In the genomic region with DNA sequence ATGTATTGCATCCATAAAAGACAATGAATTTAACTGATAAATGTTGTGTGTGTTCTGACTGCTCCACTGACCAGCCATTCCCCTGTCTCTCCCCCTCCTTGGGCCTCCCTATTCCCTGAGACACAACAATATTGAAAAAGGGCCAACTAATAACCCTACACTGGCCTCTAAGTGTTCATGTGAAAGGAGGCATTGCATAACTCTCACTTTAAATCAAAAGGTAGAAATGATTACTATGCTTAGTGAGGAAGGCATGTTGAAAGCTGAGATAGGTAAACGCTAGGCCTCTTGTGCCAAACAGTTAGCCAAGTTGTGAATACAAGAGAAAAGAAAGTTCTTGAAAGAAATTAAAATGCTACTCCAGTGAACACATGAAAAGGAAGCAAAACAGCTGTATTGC, we compare ENCODE assay signal across 25 cellular contexts.
"Had no signal": no experiment of that assay in that cellular context is flagged by ENCODE, and none has a peak within 500 bp of the region (broad histone marks: within the 10 kb centered on the region; RNA-seq: fewer than 3 reads in every experiment).

No MANE protein-coding gene starts in this region.

- H3K4me1 ChIP-seq: parathyroid adenoma, psoas muscle, right lobe of liver, sigmoid colon, stomach, thyroid gland, tibial nerve, upper lobe of left lung, uterus had no signal

- DNase-seq: natural killer cell; occipital lobe; ovary; posterior cingulate gyrus; psoas muscle; right cardiac atrium; right lobe of liver; sigmoid colon; small intestine; stimulated activated CD4-positive, alpha-beta T cell treated with anti-CD3 and anti-CD28 coated beads, Interleukin-15, amount 100 ng/mL, for 24 hours; stimulated activated CD4-positive, alpha-beta T cell treated with anti-CD3 and anti-CD28 coated beads, Interleukin-2, amount 100 ng/mL, for 24 hours; stimulated activated CD4-positive, alpha-beta T cell treated with anti-CD3 and anti-CD28 coated beads, Interleukin-2, amount 100 ng/mL, for 48 hours; stimulated activated CD4-positive, alpha-beta T cell treated with anti-CD3 and anti-CD28 coated beads, Interleukin-4, amount 100 ng/mL, for 24 hours; stimulated activated naive B cell treated with anti-CD40 and anti-IgM and Interleukin-4, amounts not matched to agents 10 μg/mL and 1 μg/mL and 100 μg/mL, for 72 hours; stimulated activated naive CD4-positive, alpha-beta T cell treated with Interleukin-2 at 50 U/mL for 16 hours; stomach; thyroid gland; trophoblast cell; upper lobe of left lung; uterus had no signal

- ATAC-seq: natural killer cell; psoas muscle; right cardiac atrium; right lobe of liver; stimulated activated effector memory CD8-positive, alpha-beta T cell treated with anti-CD3 and anti-CD28 coated beads, Interleukin-12 subunit alpha, Interleukin-12 subunit beta, amount 100 ng/mL, for 72 hours; stimulated activated naive B cell treated with anti-CD40 and anti-IgM and Interleukin-4, amounts not matched to agents 10 μg/mL and 1 μg/mL and 100 μg/mL, for 72 hours had no signal

- H3K27me3 ChIP-seq: neural progenitor cell, ovary, right lobe of liver, sigmoid colon, stomach, thyroid gland, tibial nerve, upper lobe of left lung, uterus had no signal

- H3K4me3 ChIP-seq: neural progenitor cell, ovary, psoas muscle, right lobe of liver, sigmoid colon, stomach, thoracic aorta, thyroid gland, tibial nerve, upper lobe of left lung, uterus had no signal

- H3K9me3 ChIP-seq: ovary, psoas muscle, right lobe of liver, stomach, thoracic aorta, thyroid gland, tibial nerve, upper lobe of left lung, uterus had no signal

- H3K27ac ChIP-seq: neural progenitor cell, ovary, parathyroid adenoma, psoas muscle, right lobe of liver, sigmoid colon, stomach, thoracic aorta, thyroid gland, tibial nerve, upper lobe of left lung, uterus had no signal

- H3K36me3 ChIP-seq: neural progenitor cell, ovary, right lobe of liver, sigmoid colon, stomach, thoracic aorta, thyroid gland, tibial nerve, upper lobe of left lung, uterus had no signal
